Comparison of ENCODE assay signal across 8 cellular contexts in the genomic region with DNA sequence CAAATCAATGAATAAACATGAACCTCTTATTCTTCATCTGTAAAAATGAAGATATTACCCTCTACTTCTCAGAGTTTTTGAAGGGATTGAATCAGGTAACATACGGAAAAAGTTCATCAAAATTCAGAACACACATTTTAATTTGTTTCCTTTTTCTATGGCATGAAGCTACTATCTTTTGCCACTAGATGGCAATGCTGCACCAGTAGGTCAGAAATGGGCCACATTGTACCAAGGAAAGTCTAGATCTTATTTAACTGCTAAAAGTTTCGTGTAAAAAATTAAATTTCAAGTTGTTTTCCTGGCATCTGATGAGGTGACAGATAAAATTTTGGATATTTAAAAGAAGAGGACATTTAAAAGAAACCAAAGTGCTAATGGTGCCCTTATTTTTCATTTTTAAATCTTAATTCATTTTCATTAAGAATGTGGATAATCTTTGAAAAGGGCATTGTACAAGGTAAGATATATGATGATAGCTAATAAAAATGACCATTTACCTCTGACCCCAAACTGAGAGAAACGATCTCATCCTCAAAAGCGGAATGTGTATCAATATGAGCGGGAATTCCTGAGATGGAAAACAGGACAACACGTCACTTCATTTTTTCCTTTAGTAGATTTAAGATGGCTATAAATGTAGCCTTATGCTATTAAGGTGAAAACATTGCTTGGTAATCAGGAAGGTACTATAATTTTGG. TPM values are rescaled to one million over a fixed set of nuclear protein-coding genes. Genes with fewer than 3 reads are reported as not detected.
DNase-seq lines count a peak whose midpoint lies in the region; ATAC-seq and TF ChIP-seq lines count a peak whose summit lies in the region.

No MANE protein-coding gene starts in this region.

- TF ChIP-seq CTCF in GM12874 (IDR thresholded peaks at IDR 0.05; ENCODE audit: insufficient read depth, low read depth, low read length) (peak; percentile 62), epithelial cell of esophagus (IDR thresholded peaks at IDR 0.05; ENCODE audit: insufficient read depth, low read depth, low read length, missing control alignments) (peak; percentile 88), neural progenitor cell (IDR thresholded peaks at IDR 0.05) (peak; percentile 88)

- H4K20me1 ChIP-seq in neural progenitor cell (ENCODE audit: low read depth): no peaks in the 10 kb centered on the region

- no peaks in the 10 kb centered on the region for H3K4me1 ChIP-seq in neural progenitor cell

- H3K27me3 ChIP-seq in neural progenitor cell: no peaks in the 10 kb centered on the region

- no peak overlapping the region for H3K4me3 ChIP-seq in epithelial cell of esophagus (ENCODE audit: low read length)
- H3K4me3 ChIP-seq in neural progenitor cell: no peak overlapping the region

- H3K27me3 Mint-ChIP-seq in T-helper 17 cell (no peaks in the 10 kb centered on the region), neural progenitor cell (ENCODE audit: insufficient read depth, low read depth) (no peaks in the 10 kb centered on the region)

- H3K27ac ChIP-seq in neural progenitor cell: no peak overlapping the region

- H3K36me3 Mint-ChIP-seq in T-helper 17 cell (ENCODE audit: low read depth): peaks cover 4% of the 10 kb centered on the region
- peaks cover 4% of the 10 kb centered on the region for H3K36me3 Mint-ChIP-seq in neural progenitor cell

- H3K27ac Mint-ChIP-seq in T-helper 17 cell: no peak overlapping the region
- H3K27ac Mint-ChIP-seq in neural progenitor cell: no peak overlapping the region

- in situ Hi-C loops in KBM-7 (cut with MboI; ENCODE audit: low pct_unique_long_range_greater_than_20kb, low sequenced_read_pairs): no loop called here

- peak; percentile 72 for ATAC-seq in T-helper 17 cell

- DNase-seq in CD1c-positive myeloid dendritic cell (ENCODE audit: extremely low spot score) (peak; percentile 65), KBM-7 (peak; percentile 37), T-helper 17 cell (no peak), epithelial cell of esophagus (ENCODE audit: low read depth) (peak; percentile 53), neural progenitor cell (ENCODE audit: low spot score) (peak; percentile 63), HuH-7.5 (ENCODE audit: low spot score) (no peak), HuH-7 (ENCODE audit: low spot score) (no peak)

- H3K4me3 Mint-ChIP-seq in T-helper 17 cell (no peak overlapping the region), neural progenitor cell (no peak overlapping the region)

- H3K9me3 ChIP-seq in T-helper 17 cell (ENCODE audit: control insufficient read depth, low read length, poor library complexity, severe bottlenecking): no peaks in the 10 kb centered on the region
- H3K9me3 ChIP-seq in neural progenitor cell (ENCODE audit: low read depth): no peaks in the 10 kb centered on the region

- no peak overlapping the region for H3K9ac ChIP-seq in neural progenitor cell

- H3K9me3 Mint-ChIP-seq in neural progenitor cell: no peaks in the 10 kb centered on the region

- H2AFZ ChIP-seq in neural progenitor cell (replicated peaks): no peak overlapping the region

- H3K4me1 Mint-ChIP-seq in T-helper 17 cell (peaks cover 3% of the 10 kb centered on the region), neural progenitor cell (no peaks in the 10 kb centered on the region)

- no peaks in the 10 kb centered on the region for H3K36me3 ChIP-seq in neural progenitor cell

- peaks cover 5% of the 10 kb centered on the region for H3F3A ChIP-seq in neural progenitor cell (ENCODE audit: low read depth)

- H3K4me2 ChIP-seq in neural progenitor cell: no peak overlapping the region

- no peaks in the 10 kb centered on the region for H3K79me2 ChIP-seq in neural progenitor cell (ENCODE audit: low read depth)

RNA-seq across cellular contexts. Expression of a gene that starts 16.1 kb away (rescaled TPM):
- total RNA-seq in T-helper 17 cell (10 to 100 TPM in 1 of 2 donors, 1 to 10 TPM in 1; 8.9 to 12.4 TPM), neural progenitor cell (ENCODE audit: low replicate concordance) (7.0 and 11.8 TPM in 2 replicates)

RNA-seq across cellular contexts. Expression of a gene that starts 41.5 kb away (rescaled TPM):
- total RNA-seq in T-helper 17 cell (not detected), neural progenitor cell (ENCODE audit: low replicate concordance) (0.19 TPM in 1 of 2 replicates, not detected in the other)

Comparison
In these comparisons a context has a peak if more than half of its experiments do, and no peak if none do; other contexts are left out.
1. DNase-seq: peak in CD1c-positive myeloid dendritic cell (single experiment), KBM-7 (single experiment), epithelial cell of esophagus (single experiment) and neural progenitor cell (single experiment); none in T-helper 17 cell (0 of 3), HuH-7.5 (single experiment) and HuH-7 (single experiment).
2. Peak in every context shown above with its lines, with median percentiles within 50 percentile points of each other: CTCF ChIP-seq.